Comparison of ENCODE assay signal across 1 cellular context in genomic region chr10:103803941-103804340, GRCh38.
TF ChIP-seq lines count a peak whose summit lies in the region.

No MANE protein-coding gene starts in this region.

TF ChIP-seq in SK-N-SH, 30 proteins besides CTCF, POLR2A, EP300 and RAD21 (continued from another document):
- TF ChIP-seq TEAD4 (IDR thresholded peaks at IDR 0.05; ENCODE audit: borderline replicate concordance, insufficient read depth) = no peak
- TF ChIP-seq MXI1 (IDR thresholded peaks at IDR 0.05; ENCODE audit: low read depth, low read length) = no peak
- peak; percentile 70 for TF ChIP-seq CHD2 (IDR thresholded peaks at IDR 0.05; ENCODE audit: low read length, partially characterized antibody)
- no peak for TF ChIP-seq JUND (IDR thresholded peaks at IDR 0.05)
- peak; percentile 83 for TF ChIP-seq RCOR1 (IDR thresholded peaks at IDR 0.05; ENCODE audit: low read length)
- TF ChIP-seq NRF1 (IDR thresholded peaks at IDR 0.05; ENCODE audit: low read depth, low read length) = no peak
- peak; percentile 31 for TF ChIP-seq PBX3 (IDR thresholded peaks at IDR 0.05)
- TF ChIP-seq EZH2phosphoT487 (IDR thresholded peaks at IDR 0.05; ENCODE audit: borderline replicate concordance, low read depth) = no peak
- TF ChIP-seq USF1 (IDR thresholded peaks at IDR 0.05; ENCODE audit: borderline replicate concordance, low read depth) = no peak
- TF ChIP-seq TAF1 (IDR thresholded peaks at IDR 0.05; ENCODE audit: borderline replicate concordance, low read depth, low read length) = no peak
- TF ChIP-seq NFIC (IDR thresholded peaks at IDR 0.05; ENCODE audit: borderline replicate concordance) = no peak
- TF ChIP-seq RFX5 (IDR thresholded peaks at IDR 0.05; ENCODE audit: low read length) = no peak
